28 cellular contexts compared by ENCODE assay signal in genomic region chr1:168843950-168844349, GRCh38.
"Had no signal": no experiment of that assay in that cellular context is flagged by ENCODE, and none has a peak within 500 bp of the region (broad histone marks: within the 10 kb centered on the region; RNA-seq: fewer than 3 reads in every experiment).

No MANE protein-coding gene starts in this region.

- H3K4me1 Mint-ChIP-seq: activated B cell treated with CpG ODN at 0.5 μM for 24 hours; activated T-helper 17 cell treated with anti-CD3 and anti-CD28 coated beads, Interleukin-2, amount 50 U/mL, for 72 hours had no signal

- DNase-seq: activated B cell treated with CpG ODN at 0.5 μM for 24 hours; activated CD4-positive, alpha-beta T cell treated with anti-CD3 and anti-CD28 coated beads for 48 hours; activated CD4-positive, alpha-beta T cell treated with anti-CD3 and anti-CD28 coated beads, Interleukin-2, amount 50 U/mL, for 1 hour; activated CD4-positive, alpha-beta T cell treated with anti-CD3 and anti-CD28 coated beads, Interleukin-2, amount 50 U/mL, for 48 hours; activated CD8-positive, alpha-beta memory T cell treated with anti-CD3 and anti-CD28 coated beads for 24 hours; activated CD8-positive, alpha-beta T cell treated with anti-CD3 and anti-CD28 coated beads for 36 hours; activated effector memory CD4-positive, alpha-beta T cell treated with Interleukin-2 at 50 U/mL for 16 hours; activated gamma-delta T cell treated with Interleukin-2 at 50 U/mL for 16 hours; activated naive CD4-positive, alpha-beta T cell treated with anti-CD3 and anti-CD28 coated beads, Interleukin-2, amount 50 U/mL, for 16 hours; activated naive CD4-positive, alpha-beta T cell treated with Interleukin-2 at 50 U/mL for 16 hours; activated T-cell treated with anti-CD3 and anti-CD28 coated beads, Interleukin-2, amount 50 U/mL, for 4 hours; amniotic stem cell; aorta; body of pancreas; cortex of kidney; dermis blood vessel endothelial cell; effector CD4-positive, alpha-beta T cell; effector memory CD8-positive, alpha-beta T cell; erythroblast; foreskin keratinocyte; gastrocnemius medialis; glutamatergic neuron; T-helper 2 cell; WERI-Rb-1 had no signal

- H3K27ac ChIP-seq: body of pancreas, esophagus muscularis mucosa, foreskin keratinocyte, gastrocnemius medialis, WERI-Rb-1 had no signal

- H3K27me3 ChIP-seq: body of pancreas, esophagus muscularis mucosa, foreskin keratinocyte, gastrocnemius medialis had no signal

- H3K36me3 Mint-ChIP-seq: activated naive CD8-positive, alpha-beta T cell had no signal

- H3K4me1 ChIP-seq: body of pancreas, foreskin keratinocyte, gastrocnemius medialis had no signal

- H3K9me3 Mint-ChIP-seq: activated B cell treated with CpG ODN at 0.5 μM for 24 hours; activated CD8-positive, alpha-beta T cell treated with anti-CD3 and anti-CD28 coated beads for 36 hours; activated T-cell treated with anti-CD3 and anti-CD28 coated beads, Interleukin-2, amount 50 U/mL, for 4 hours; activated T-helper 17 cell treated with anti-CD3 and anti-CD28 coated beads, Interleukin-2, amount 50 U/mL, for 72 hours; effector memory CD8-positive, alpha-beta T cell had no signal

- H3K27ac Mint-ChIP-seq: activated B cell treated with CpG ODN at 0.5 μM for 24 hours; activated CD8-positive, alpha-beta T cell treated with anti-CD3 and anti-CD28 coated beads for 36 hours; activated naive CD8-positive, alpha-beta T cell; activated T-helper 17 cell treated with anti-CD3 and anti-CD28 coated beads, Interleukin-2, amount 50 U/mL, for 72 hours; effector memory CD8-positive, alpha-beta T cell had no signal

- H3K4me3 ChIP-seq: body of pancreas, esophagus muscularis mucosa, gastrocnemius medialis had no signal

- H3K9me3 ChIP-seq: body of pancreas, esophagus muscularis mucosa, gastrocnemius medialis had no signal

- H3K36me3 ChIP-seq: esophagus muscularis mucosa, gastrocnemius medialis, WERI-Rb-1 had no signal

- ATAC-seq: activated CD4-positive, CD25-positive, alpha-beta regulatory T cell treated with anti-CD3 and anti-CD28 coated beads, Interleukin-2, amount 50 U/mL, for 24 hours; activated CD8-positive, alpha-beta T cell treated with anti-CD3 and anti-CD28 coated beads for 36 hours; activated T-cell treated with anti-CD3 and anti-CD28 coated beads, Interleukin-2, amount 50 U/mL, for 4 hours; activated T-helper 17 cell treated with anti-CD3 and anti-CD28 coated beads, Interleukin-2, amount 50 U/mL, for 72 hours; body of pancreas; effector memory CD8-positive, alpha-beta T cell; foreskin keratinocyte; gastrocnemius medialis had no signal

- H3K4me3 Mint-ChIP-seq: activated B cell treated with CpG ODN at 0.5 μM for 24 hours; activated CD8-positive, alpha-beta T cell treated with anti-CD3 and anti-CD28 coated beads for 36 hours; activated naive CD8-positive, alpha-beta T cell; activated T-cell treated with anti-CD3 and anti-CD28 coated beads, Interleukin-2, amount 50 U/mL, for 4 hours; activated T-helper 17 cell treated with anti-CD3 and anti-CD28 coated beads, Interleukin-2, amount 50 U/mL, for 72 hours; effector memory CD8-positive, alpha-beta T cell had no signal
